In genomic region chr1:27542463-27543273, GRCh38 we compare ENCODE assay signal across 8 cellular contexts. TPM values are rescaled to one million over a fixed set of nuclear protein-coding genes. Genes with fewer than 3 reads are reported as not detected.
DNase-seq lines count a peak whose midpoint lies in the region; ATAC-seq and FAIRE-seq lines count a peak whose summit lies in the region.

No MANE protein-coding gene starts in this region.

- H3K36me3 Mint-ChIP-seq in activated naive CD8-positive, alpha-beta T cell treated with anti-CD3 and anti-CD28 coated beads, Interleukin-2, amount 10 ng/mL, durations not matched to agents 7 days and 5 days = peaks cover 5% of the 10 kb centered on the region
- peaks cover 31% of the 10 kb centered on the region for H3K36me3 Mint-ChIP-seq in stimulated activated effector memory CD8-positive, alpha-beta T cell treated with anti-CD3 and anti-CD28 coated beads, Interleukin-12 subunit alpha, Interleukin-12 subunit beta, amount 100 ng/mL, for 72 hours

- peak; percentile 94 for DNase-seq in A172 (ENCODE audit: low spot score)
- no peak for DNase-seq in activated naive CD8-positive, alpha-beta T cell treated with anti-CD3 and anti-CD28 coated beads, Interleukin-2, amount 10 ng/mL, durations not matched to agents 7 days and 5 days
- no peak for DNase-seq in stimulated activated effector memory CD8-positive, alpha-beta T cell treated with anti-CD3 and anti-CD28 coated beads, Interleukin-12 subunit alpha, Interleukin-12 subunit beta, amount 100 ng/mL, for 72 hours (ENCODE audit: low spot score in 2 of 2)
- no peak for DNase-seq in NCI-H446 (lab: John Stamatoyannopoulos, UW)

- ATAC-seq in activated naive CD8-positive, alpha-beta T cell treated with anti-CD3 and anti-CD28 coated beads, Interleukin-2, amount 10 ng/mL, durations not matched to agents 7 days and 5 days (ENCODE audit: low read depth) = peak; percentile 39
- peak; percentile 92 for ATAC-seq in stimulated activated effector memory CD8-positive, alpha-beta T cell treated with anti-CD3 and anti-CD28 coated beads, Interleukin-12 subunit alpha, Interleukin-12 subunit beta, amount 100 ng/mL, for 72 hours
- ATAC-seq in GM19397 (IDR thresholded peaks at IDR 0.05; ENCODE audit: unreplicated experiment) = no peak
- no peak for ATAC-seq in HG02885 (IDR thresholded peaks at IDR 0.05; ENCODE audit: poor library complexity, unreplicated experiment)

- H3K4me3 Mint-ChIP-seq in activated naive CD8-positive, alpha-beta T cell treated with anti-CD3 and anti-CD28 coated beads, Interleukin-2, amount 10 ng/mL, durations not matched to agents 7 days and 5 days = no peak overlapping the region
- H3K4me3 Mint-ChIP-seq in stimulated activated effector memory CD8-positive, alpha-beta T cell treated with anti-CD3 and anti-CD28 coated beads, Interleukin-12 subunit alpha, Interleukin-12 subunit beta, amount 100 ng/mL, for 72 hours = no peak overlapping the region

- H3K27ac ChIP-seq in HUES64 (ENCODE audit: low read depth, low read length) = peak overlapping the region; percentile 75

- H3K9ac ChIP-seq in HUES64 (ENCODE audit: low read depth, low read length) = no peak overlapping the region

- no peak overlapping the region for H3K4me3 ChIP-seq in HUES64 (ENCODE audit: low read length)

- WGBS in HUES64 = 85% methylated on average over 19 of the region's 19 CpGs

- H3K27ac Mint-ChIP-seq in activated naive CD8-positive, alpha-beta T cell treated with anti-CD3 and anti-CD28 coated beads, Interleukin-2, amount 10 ng/mL, durations not matched to agents 7 days and 5 days = peak overlapping the region; percentile 39
- H3K27ac Mint-ChIP-seq in stimulated activated effector memory CD8-positive, alpha-beta T cell treated with anti-CD3 and anti-CD28 coated beads, Interleukin-12 subunit alpha, Interleukin-12 subunit beta, amount 100 ng/mL, for 72 hours = peak overlapping the region; percentile 81

- H3K4me1 Mint-ChIP-seq in activated naive CD8-positive, alpha-beta T cell treated with anti-CD3 and anti-CD28 coated beads, Interleukin-2, amount 10 ng/mL, durations not matched to agents 7 days and 5 days = peaks cover 9% of the 10 kb centered on the region
- H3K4me1 Mint-ChIP-seq in stimulated activated effector memory CD8-positive, alpha-beta T cell treated with anti-CD3 and anti-CD28 coated beads, Interleukin-12 subunit alpha, Interleukin-12 subunit beta, amount 100 ng/mL, for 72 hours = peaks cover 28% of the 10 kb centered on the region

- no peaks in the 10 kb centered on the region for H3K27me3 Mint-ChIP-seq in activated naive CD8-positive, alpha-beta T cell treated with anti-CD3 and anti-CD28 coated beads, Interleukin-2, amount 10 ng/mL, durations not matched to agents 7 days and 5 days

- H3K9me3 Mint-ChIP-seq in activated naive CD8-positive, alpha-beta T cell treated with anti-CD3 and anti-CD28 coated beads, Interleukin-2, amount 10 ng/mL, durations not matched to agents 7 days and 5 days = no peaks in the 10 kb centered on the region
- no peaks in the 10 kb centered on the region for H3K9me3 Mint-ChIP-seq in stimulated activated effector memory CD8-positive, alpha-beta T cell treated with anti-CD3 and anti-CD28 coated beads, Interleukin-12 subunit alpha, Interleukin-12 subunit beta, amount 100 ng/mL, for 72 hours

- peaks cover 25% of the 10 kb centered on the region for H3K4me1 ChIP-seq in HUES64 (ENCODE audit: insufficient read depth, low read length)

- H3K27me3 ChIP-seq in HUES64 (ENCODE audit: insufficient read depth, low read length) = no peaks in the 10 kb centered on the region

- H3K36me3 ChIP-seq in HUES64 (ENCODE audit: insufficient read depth, low read length) = peaks cover 32% of the 10 kb centered on the region

- H3K9me3 ChIP-seq in HUES64 (ENCODE audit: insufficient read depth, low read depth, low read length) = no peaks in the 10 kb centered on the region

- POLR2A ChIA-PET in activated naive CD8-positive, alpha-beta T cell treated with anti-CD3 and anti-CD28 coated beads, Interleukin-2, amount 10 ng/mL, durations not matched to agents 7 days and 5 days (lab: Charles Lee) = no interaction called here

- peak; percentile 85 for FAIRE-seq in islet of Langerhans (lab: Jason Lieb, UNC)

RNA-seq across cellular contexts. Expression of gene WASF2, which starts 52.7 kb away (rescaled TPM):
- total RNA-seq in A172 (2014; rRNA removed; shearing (Covaris generic)) = 7.5 and 9.1 TPM in 2 replicates
- polyA plus RNA-seq in HUES64 (2013, experiment 1 of 2) = 39.8 TPM
- polyA plus RNA-seq in HUES64 (2013, experiment 2 of 2) = 49.3 TPM
- 100 to 1,000 TPM; 139 to 148 TPM for total RNA-seq in activated naive CD8-positive, alpha-beta T cell treated with anti-CD3 and anti-CD28 coated beads, Interleukin-2, amount 10 ng/mL, durations not matched to agents 7 days and 5 days

Comparison
In these comparisons a context has a peak if more than half of its experiments do, and no peak if none do; other contexts are left out.
1. ATAC-seq: peak in activated naive CD8-positive, alpha-beta T cell treated with anti-CD3 and anti-CD28 coated beads, Interleukin-2, amount 10 ng/mL, durations not matched to agents 7 days and 5 days (single experiment) and stimulated activated effector memory CD8-positive, alpha-beta T cell treated with anti-CD3 and anti-CD28 coated beads, Interleukin-12 subunit alpha, Interleukin-12 subunit beta, amount 100 ng/mL, for 72 hours (single experiment); none in GM19397 (single experiment) and HG02885 (single experiment).
2. RNA of gene WASF2, which starts 52.7 kb away (total RNA-seq): 139 to 148 TPM in activated naive CD8-positive, alpha-beta T cell treated with anti-CD3 and anti-CD28 coated beads, Interleukin-2, amount 10 ng/mL, durations not matched to agents 7 days and 5 days; 7.5 to 9.1 TPM in A172; every median in the first group is over 10 times any median in the second.